ENCODE assay signal across 33 cellular contexts in genomic region chr10:37839243-37839642, GRCh38.
"Had no signal": no experiment of that assay in that cellular context is flagged by ENCODE, and none has a peak within 500 bp of the region (broad histone marks: within the 10 kb centered on the region; RNA-seq: fewer than 3 reads in every experiment).

No MANE protein-coding gene starts in this region.

- H3K4me1 ChIP-seq: adrenal gland, ascending aorta, body of pancreas, breast epithelium had no signal

- FAIRE-seq: bronchial epithelial cell had no signal

- ATAC-seq: activated naive CD4-positive, alpha-beta T cell treated with anti-CD3 and anti-CD28 coated beads, Interleukin-2, amount 50 U/mL, for 72 hours; activated naive CD8-positive, alpha-beta T cell treated with anti-CD3 and anti-CD28 coated beads, Interleukin-2, amount 50 U/mL, for 24 hours; activated T-cell treated with anti-CD3 and anti-CD28 coated beads, Interleukin-2, amount 50 U/mL, for 4 hours; activated T-cell treated with anti-CD3 and anti-CD28 coated beads, Interleukin-2, amount 50 U/mL, for 72 hours; activated T-helper 17 cell treated with anti-CD3 and anti-CD28 coated beads, Interleukin-2, amount 50 U/mL, for 72 hours; body of pancreas had no signal

- H3K27me3 ChIP-seq: adrenal gland, ascending aorta, body of pancreas, brain microvascular endothelial cell, breast epithelium, cardiac muscle cell had no signal

- H3K27ac ChIP-seq: adrenal gland, ascending aorta, body of pancreas, brain microvascular endothelial cell, breast epithelium, cardiac muscle cell had no signal

- H3K36me3 ChIP-seq: brain microvascular endothelial cell, breast epithelium had no signal

- DNase-seq: activated effector memory CD4-positive, alpha-beta T cell treated with anti-CD3 and anti-CD28 coated beads, Interleukin-2, amount 50 U/mL, for 16 hours; activated effector memory CD4-positive, alpha-beta T cell treated with Interleukin-2 at 50 U/mL for 16 hours; activated gamma-delta T cell; activated gamma-delta T cell treated with Interleukin-2 at 50 U/mL for 16 hours; activated naive CD4-positive, alpha-beta T cell; activated naive CD4-positive, alpha-beta T cell treated with anti-CD3 and anti-CD28 coated beads for 36 hours; activated naive CD4-positive, alpha-beta T cell treated with anti-CD3 and anti-CD28 coated beads, Interleukin-2, amount 10 ng/mL, durations not matched to agents 7 days and 5 days; activated naive CD4-positive, alpha-beta T cell treated with anti-CD3 and anti-CD28 coated beads, Interleukin-2, amount 50 U/mL, for 16 hours; activated naive CD4-positive, alpha-beta T cell treated with Interleukin-2 at 50 U/mL for 16 hours; activated naive CD8-positive, alpha-beta T cell treated with anti-CD3 and anti-CD28 coated beads for 36 hours; activated naive CD8-positive, alpha-beta T cell treated with anti-CD3 and anti-CD28 coated beads, Interleukin-2, amount 10 ng/mL, durations not matched to agents 7 days and 5 days; activated naive CD8-positive, alpha-beta T cell treated with anti-CD3 and anti-CD28 coated beads, Interleukin-2, amount 50 U/mL, for 24 hours; activated T-cell treated with anti-CD3 and anti-CD28 coated beads, Interleukin-2, amount 50 U/mL, for 1 hour; activated T-cell treated with anti-CD3 and anti-CD28 coated beads, Interleukin-2, amount 50 U/mL, for 24 hours; activated T-cell treated with anti-CD3 and anti-CD28 coated beads, Interleukin-2, amount 50 U/mL, for 4 hours; activated T-cell treated with anti-CD3 and anti-CD28 coated beads, Interleukin-2, amount 50 U/mL, for 48 hours; activated T-cell treated with anti-CD3 and anti-CD28 coated beads, Interleukin-2, amount 50 U/mL, for 72 hours; adrenal gland; amniotic stem cell; amygdala; anterior cingulate cortex; aorta; body of pancreas; brain microvascular endothelial cell; caudate nucleus; central memory CD4-positive, alpha-beta T cell; cerebellar nuclear complex had no signal

- H3K9me3 ChIP-seq: adrenal gland had no signal

- H3K4me3 ChIP-seq: adrenal gland, ascending aorta, body of pancreas, breast epithelium, cardiac muscle cell had no signal
